ENCODE assay signal across 18 cellular contexts in genomic region chr7:155792315-155792960, GRCh38. TPM values are rescaled to one million over a fixed set of nuclear protein-coding genes. Genes with fewer than 3 reads are reported as not detected.
DNase-seq lines count a peak whose midpoint lies in the region; ATAC-seq and TF ChIP-seq lines count a peak whose summit lies in the region.
"Had no signal": no experiment of that assay in that cellular context is flagged by ENCODE, and none has a peak within 500 bp of the region (broad histone marks: within the 10 kb centered on the region; RNA-seq: fewer than 3 reads in every experiment).

No MANE protein-coding gene starts in this region.

- H3K9me3 Mint-ChIP-seq in CD14-positive monocyte: peaks cover 0 to 7% (median 0%) of the 10 kb centered on the region in 7 donors
- H3K9me3 Mint-ChIP-seq: CD4-positive, alpha-beta memory T cell had no signal

- intact Hi-C loops in Right ventricle myocardium inferior (cut with DNase I) (no loop called here), left ventricle myocardium superior (cut with micrococcal nuclease) (no loop called here), CD14-positive monocyte (cut with micrococcal nuclease) (loop anchor here (10.0 kb wide), 4 partner anchors 682 to 1462 kb away; no protein-coding TSS in a partner anchor), posterior vena cava (cut with DNase I) (no loop called here)

- H3K4me3 Mint-ChIP-seq in CD14-positive monocyte: no peak overlapping the region
- H3K4me3 Mint-ChIP-seq: CD4-positive, alpha-beta memory T cell had no signal

- TF ChIP-seq CTCF in CD14-positive monocyte (IDR thresholded peaks at IDR 0.05): no peak

- peaks cover 4 to 6% of the 10 kb centered on the region in 2 donors for H3K36me3 Mint-ChIP-seq in CD14-positive monocyte
- H3K36me3 Mint-ChIP-seq: CD4-positive, alpha-beta memory T cell had no signal

- peaks cover 13 to 46% (median 21%) of the 10 kb centered on the region in 3 donors for H3K27me3 Mint-ChIP-seq in CD14-positive monocyte (ENCODE audit: low read depth in 3 of 3)
- H3K27me3 Mint-ChIP-seq: CD4-positive, alpha-beta memory T cell had no signal

- DNase-seq in Right ventricle myocardium inferior (ENCODE audit: missing footprints): peak; percentile 39
- DNase-seq in left ventricle myocardium superior: no peak
- peak; percentile 5 for DNase-seq in CD14-positive monocyte (ENCODE audit: low spot score)
- DNase-seq in NAMALWA (ENCODE audit: low spot score): peak; percentile 40
- peak; percentile 36 for DNase-seq in posterior vena cava (ENCODE audit: low spot score)
- no peak for DNase-seq in stimulated activated CD4-positive, alpha-beta T cell treated with anti-CD3 and anti-CD28 coated beads, Interleukin-4, amount 100 ng/mL, for 1 hour
- no peak for DNase-seq in HUDEP-2 (lab: John Stamatoyannopoulos, UW; ENCODE audit: unreplicated experiment in 76 of 76)
- DNase-seq: 8988T; AML-193; BE2C; Calu3; CD4-positive, alpha-beta memory T cell; COR-L47; DND-41; GM23248; HCEC 1CT had no signal

- no peak overlapping the region for H3K27ac Mint-ChIP-seq in CD14-positive monocyte
- H3K27ac Mint-ChIP-seq: CD4-positive, alpha-beta memory T cell had no signal

- H3K4me1 Mint-ChIP-seq in CD14-positive monocyte: peaks cover 4% of the 10 kb centered on the region
- H3K4me1 Mint-ChIP-seq: CD4-positive, alpha-beta memory T cell had no signal

- ATAC-seq in Right ventricle myocardium inferior: no peak
- no peak for ATAC-seq in left ventricle myocardium superior
- ATAC-seq: A549 had no signal

RNA-seq across cellular contexts. Expression of gene SHH, which starts 19.8 kb away (rescaled TPM):
- total RNA-seq in Right ventricle myocardium inferior (not detected), left ventricle myocardium superior (not detected), posterior vena cava (not detected)
- polyA plus RNA-seq in CD14-positive monocyte: not detected
- total RNA-seq: CD4-positive, alpha-beta memory T cell; GM23248; H1 had no signal
- polyA plus RNA-seq: GM23248, H1 had no signal

Comparison
In these comparisons a context has a peak if more than half of its experiments do, and no peak if none do; other contexts are left out.
1. DNase-seq: peak in Right ventricle myocardium inferior (single experiment), CD14-positive monocyte (single experiment), NAMALWA (single experiment) and posterior vena cava (single experiment); none in left ventricle myocardium superior (single experiment), stimulated activated CD4-positive, alpha-beta T cell treated with anti-CD3 and anti-CD28 coated beads, Interleukin-4, amount 100 ng/mL, for 1 hour (single experiment) and HUDEP-2 (0 of 76).
2. intact Hi-C loops: an anchor here in CD14-positive monocyte (10.0 kb wide); none called in Right ventricle myocardium inferior, left ventricle myocardium superior and posterior vena cava.